Comparison of ENCODE assay signal across 9 cellular contexts in genomic region chr9:37995348-37995737, GRCh38.
DNase-seq lines count a peak whose midpoint lies in the region; ATAC-seq, FAIRE-seq and TF ChIP-seq lines count a peak whose summit lies in the region.
"Had no signal": no experiment of that assay in that cellular context is flagged by ENCODE, and none has a peak within 500 bp of the region (broad histone marks: within the 10 kb centered on the region; RNA-seq: fewer than 3 reads in every experiment).

No MANE protein-coding gene starts in this region.

- no peak overlapping the region for H3K27ac Mint-ChIP-seq in activated T-helper 1 cell treated with anti-CD3 and anti-CD28 coated beads, Interleukin-12 subunit alpha, Interleukin-12 subunit beta, Interleukin-2, Interleukin-4 antibody, amounts not matched to agents 30 ng/mL and 10 ng/mL and 1 ng/mL, durations not matched to agents 14 hours and 24 hours and 36 hours

- H3K4me3 ChIP-seq in cardiac muscle cell (no peak overlapping the region), coronary artery (peak overlapping the region; percentile 3), neural cell (ENCODE audit: low read length) (peak overlapping the region; percentile 39), vagina (peak overlapping the region in 1 of 2 donors; percentile 3)

- no peak overlapping the region for H3K4me2 ChIP-seq in neural cell (ENCODE audit: low read length)

- DNase-seq in cardiac muscle cell (ENCODE audit: low read depth in 1 of 2, low spot score in 1 of 2) (no peak), Right ventricle myocardium inferior (ENCODE audit: missing footprints) (no peak), coronary artery (ENCODE audit: low spot score) (no peak), vagina (ENCODE audit: extremely low spot score in 2 of 2) (no peak), frontal cortex (ENCODE audit: low spot score in 2 of 2) (no peak), NCI-H2029 treated with DMSO at 0.1 percent for 48 hours (lab: John Stamatoyannopoulos, UW) (no peak)
- no peak for DNase-seq in activated T-helper 1 cell treated with anti-CD3 and anti-CD28 coated beads, Interleukin-12 subunit alpha, Interleukin-12 subunit beta, Interleukin-2, Interleukin-4 antibody, amounts not matched to agents 30 ng/mL and 10 ng/mL and 1 ng/mL, durations not matched to agents 14 hours and 24 hours and 36 hours (ENCODE audit: low spot score)

- H3K9me3 ChIP-seq in cardiac muscle cell (ENCODE audit: low read depth) (no peaks in the 10 kb centered on the region), neural cell (ENCODE audit: low read length) (no peaks in the 10 kb centered on the region), vagina (no peaks in the 10 kb centered on the region)

- FAIRE-seq in frontal cortex (lab: Jason Lieb, UNC): no peak

- peaks cover 33% of the 10 kb centered on the region for H3K79me2 ChIP-seq in neural cell (replicated peaks; ENCODE audit: insufficient read depth, low read length)

- no peaks in the 10 kb centered on the region for H3K36me3 ChIP-seq in cardiac muscle cell
- no peaks in the 10 kb centered on the region for H3K36me3 ChIP-seq in neural cell (ENCODE audit: insufficient read depth, low read length)
- no peaks in the 10 kb centered on the region for H3K36me3 ChIP-seq in vagina

- no peak for ATAC-seq in Right ventricle myocardium inferior

- no peaks in the 10 kb centered on the region for H3K9me3 Mint-ChIP-seq in activated T-helper 1 cell treated with anti-CD3 and anti-CD28 coated beads, Interleukin-12 subunit alpha, Interleukin-12 subunit beta, Interleukin-2, Interleukin-4 antibody, amounts not matched to agents 30 ng/mL and 10 ng/mL and 1 ng/mL, durations not matched to agents 14 hours and 24 hours and 36 hours
- H3K9me3 Mint-ChIP-seq: naive B cell had no signal

- no peak overlapping the region for H3K4me3 Mint-ChIP-seq in activated T-helper 1 cell treated with anti-CD3 and anti-CD28 coated beads, Interleukin-12 subunit alpha, Interleukin-12 subunit beta, Interleukin-2, Interleukin-4 antibody, amounts not matched to agents 30 ng/mL and 10 ng/mL and 1 ng/mL, durations not matched to agents 14 hours and 24 hours and 36 hours
- H3K4me3 Mint-ChIP-seq: naive B cell had no signal

- TF ChIP-seq POLR2A in vagina (IDR thresholded peaks at IDR 0.05): no peak

- no peaks in the 10 kb centered on the region for H4K20me1 ChIP-seq in neural cell (ENCODE audit: insufficient read depth)

- H3K36me3 Mint-ChIP-seq in activated T-helper 1 cell treated with anti-CD3 and anti-CD28 coated beads, Interleukin-12 subunit alpha, Interleukin-12 subunit beta, Interleukin-2, Interleukin-4 antibody, amounts not matched to agents 30 ng/mL and 10 ng/mL and 1 ng/mL, durations not matched to agents 14 hours and 24 hours and 36 hours (ENCODE audit: low read depth): no peaks in the 10 kb centered on the region
- H3K36me3 Mint-ChIP-seq: naive B cell had no signal

- TF ChIP-seq CTCF in cardiac muscle cell (IDR thresholded peaks at IDR 0.05; ENCODE audit: low read depth, low read length): no peak
- no peak for TF ChIP-seq CTCF in coronary artery (IDR thresholded peaks at IDR 0.05)
- TF ChIP-seq CTCF in neural cell (IDR thresholded peaks at IDR 0.05; ENCODE audit: poor library complexity, severe bottlenecking): no peak
- TF ChIP-seq CTCF in vagina (IDR thresholded peaks at IDR 0.05): no peak

- TF ChIP-seq EP300 in neural cell (conservative IDR thresholded peaks at IDR 0.05; ENCODE audit: poor library complexity, severe bottlenecking): no peak

- no peaks in the 10 kb centered on the region for H3K9me2 ChIP-seq in neural cell (ENCODE audit: insufficient read depth, low read length)

- H3K27ac ChIP-seq in cardiac muscle cell (peak overlapping the region; percentile 59), coronary artery (peak overlapping the region in 1 of 2 donors; percentile 62), neural cell (ENCODE audit: low read length) (peak overlapping the region; percentile 81), vagina (peak overlapping the region; percentile 42)

- intact Hi-C loops in Right ventricle myocardium inferior (cut with DNase I) (loop anchor here (5.0 kb wide), 1 partner anchor 62 kb away; no protein-coding TSS in a partner anchor), vagina (cut with DNase I) (no loop called here)
- intact Hi-C loops in activated T-helper 1 cell treated with anti-CD3 and anti-CD28 coated beads, Interleukin-12 subunit alpha, Interleukin-12 subunit beta, Interleukin-2, Interleukin-4 antibody, amounts not matched to agents 30 ng/mL and 10 ng/mL and 1 ng/mL, durations not matched to agents 14 hours and 24 hours and 36 hours (cut with micrococcal nuclease): loop anchor here (2.0 to 10.0 kb wide), 3 partner anchors 13 to 81 kb away; partner anchors contain the start of gene SHB

- H3K4me1 ChIP-seq in cardiac muscle cell (ENCODE audit: low read depth) (peaks cover 62% of the 10 kb centered on the region), vagina (peaks cover 36% of the 10 kb centered on the region)

- TF ChIP-seq RAD21 in neural cell (conservative IDR thresholded peaks at IDR 0.05): no peak

- H3K9ac ChIP-seq in neural cell (ENCODE audit: low read length): peak overlapping the region; percentile 45

- no peak overlapping the region for H2AFZ ChIP-seq in neural cell (ENCODE audit: low read depth, low read length)

- H3K27me3 ChIP-seq in cardiac muscle cell (no peaks in the 10 kb centered on the region), neural cell (ENCODE audit: insufficient read depth, low read depth, low read length) (no peaks in the 10 kb centered on the region), vagina (no peaks in the 10 kb centered on the region)

- H3F3A ChIP-seq in neural cell (ENCODE audit: insufficient read depth, low read length, poor library complexity, severe bottlenecking): no peaks in the 10 kb centered on the region

- peaks cover 26% of the 10 kb centered on the region for H3K4me1 Mint-ChIP-seq in activated T-helper 1 cell treated with anti-CD3 and anti-CD28 coated beads, Interleukin-12 subunit alpha, Interleukin-12 subunit beta, Interleukin-2, Interleukin-4 antibody, amounts not matched to agents 30 ng/mL and 10 ng/mL and 1 ng/mL, durations not matched to agents 14 hours and 24 hours and 36 hours (ENCODE audit: low read depth)

- no peaks in the 10 kb centered on the region for H3K27me3 Mint-ChIP-seq in activated T-helper 1 cell treated with anti-CD3 and anti-CD28 coated beads, Interleukin-12 subunit alpha, Interleukin-12 subunit beta, Interleukin-2, Interleukin-4 antibody, amounts not matched to agents 30 ng/mL and 10 ng/mL and 1 ng/mL, durations not matched to agents 14 hours and 24 hours and 36 hours (ENCODE audit: insufficient read depth)

TF ChIP-seq in neural cell, 6 proteins besides CTCF, POLR2A, EP300 and RAD21:
- no peak for TF ChIP-seq POLR2AphosphoS5 (IDR thresholded peaks at IDR 0.05)
- no peak for TF ChIP-seq SMC3 (conservative IDR thresholded peaks at IDR 0.05; ENCODE audit: poor library complexity)
- TF ChIP-seq TAF1 (IDR thresholded peaks at IDR 0.05; ENCODE audit: low read depth): no peak
- no peak for TF ChIP-seq MXI1 (conservative IDR thresholded peaks at IDR 0.05; ENCODE audit: poor library complexity, severe bottlenecking)
- TF ChIP-seq EZH2 (IDR thresholded peaks at IDR 0.05; ENCODE audit: borderline replicate concordance, insufficient read depth, low read length, poor library complexity, severe bottlenecking): no peak
- no peak for TF ChIP-seq REST (IDR thresholded peaks at IDR 0.05; ENCODE audit: borderline replicate concordance)
